ENCODE assay signal across 26 cellular contexts in genomic region chr3:24249523-24249922, GRCh38.
"Had no signal": no experiment of that assay in that cellular context is flagged by ENCODE, and none has a peak within 500 bp of the region (broad histone marks: within the 10 kb centered on the region; RNA-seq: fewer than 3 reads in every experiment).

No MANE protein-coding gene starts in this region.

- H3K27ac ChIP-seq: neutrophil, pancreas, psoas muscle, right lobe of liver, sigmoid colon, stomach, thyroid gland, tibial nerve, upper lobe of left lung, vagina had no signal

- ATAC-seq: natural killer cell treated with Interleukin-12 subunit alpha and Interleukin-12 subunit beta and Interleukin-15 and Interleukin-18, amount 100 ng/mL, for 72 hours; pancreas; psoas muscle; right cardiac atrium; right lobe of liver; stimulated activated effector memory CD8-positive, alpha-beta T cell treated with anti-CD3 and anti-CD28 coated beads, Interleukin-12 subunit alpha, Interleukin-12 subunit beta, amount 100 ng/mL, for 72 hours; stimulated activated naive B cell treated with anti-CD40 and anti-IgM and Interleukin-4, amounts not matched to agents 10 μg/mL and 1 μg/mL and 100 μg/mL, for 72 hours had no signal

- H3K4me3 ChIP-seq: pancreas, psoas muscle, right lobe of liver, sigmoid colon, stomach, thoracic aorta, thyroid gland, tibial nerve, upper lobe of left lung, vagina had no signal

- H3K27ac Mint-ChIP-seq: natural killer cell treated with Interleukin-12 subunit alpha and Interleukin-12 subunit beta and Interleukin-15 and Interleukin-18, amount 100 ng/mL, for 72 hours; nephron progenitor cell; stimulated activated effector memory CD8-positive, alpha-beta T cell treated with anti-CD3 and anti-CD28 coated beads, Interleukin-12 subunit alpha, Interleukin-12 subunit beta, amount 100 ng/mL, for 72 hours; stimulated activated naive B cell treated with anti-CD40 and anti-IgM and Interleukin-4, amounts not matched to agents 10 μg/mL and 1 μg/mL and 100 μg/mL, for 72 hours; stimulated activated naive CD8-positive, alpha-beta T cell treated with anti-CD3 and anti-CD28 coated beads, Interleukin-15, Interleukin-2, amounts not matched to agents 100 ng/mL and 50 ng/mL, for 24 hours had no signal

- DNase-seq: nephron progenitor cell; nucleus accumbens; pancreas; psoas muscle; right cardiac atrium; right lobe of liver; sigmoid colon; small intestine; stimulated activated CD4-positive, alpha-beta T cell treated with anti-CD3 and anti-CD28 coated beads, Interleukin-15, amount 100 ng/mL, for 24 hours; stimulated activated CD4-positive, alpha-beta T cell treated with anti-CD3 and anti-CD28 coated beads, Interleukin-2, amount 100 ng/mL, for 24 hours; stimulated activated CD4-positive, alpha-beta T cell treated with anti-CD3 and anti-CD28 coated beads, Interleukin-2, amount 100 ng/mL, for 48 hours; stimulated activated CD4-positive, alpha-beta T cell treated with anti-CD3 and anti-CD28 coated beads, Interleukin-4, amount 100 ng/mL, for 24 hours; stimulated activated naive B cell treated with anti-CD40 and anti-IgM and Interleukin-4, amounts not matched to agents 10 μg/mL and 1 μg/mL and 100 μg/mL, for 72 hours; stimulated activated naive CD4-positive, alpha-beta T cell treated with Interleukin-2 at 50 U/mL for 16 hours; stomach; thyroid gland; trophoblast cell; upper lobe of left lung had no signal

- H3K36me3 Mint-ChIP-seq: natural killer cell treated with Interleukin-12 subunit alpha and Interleukin-12 subunit beta and Interleukin-15 and Interleukin-18, amount 100 ng/mL, for 72 hours; stimulated activated effector memory CD8-positive, alpha-beta T cell treated with anti-CD3 and anti-CD28 coated beads, Interleukin-12 subunit alpha, Interleukin-12 subunit beta, amount 100 ng/mL, for 72 hours had no signal

- H3K9me3 ChIP-seq: neutrophil, pancreas, psoas muscle, right lobe of liver, sigmoid colon, stomach, thoracic aorta, thyroid gland, tibial nerve, upper lobe of left lung, vagina had no signal

- H3K36me3 ChIP-seq: neutrophil, pancreas, right lobe of liver, sigmoid colon, stomach, thoracic aorta, thyroid gland, tibial nerve, upper lobe of left lung, vagina had no signal

- H3K4me1 Mint-ChIP-seq: nephron progenitor cell; stimulated activated effector memory CD8-positive, alpha-beta T cell treated with anti-CD3 and anti-CD28 coated beads, Interleukin-12 subunit alpha, Interleukin-12 subunit beta, amount 100 ng/mL, for 72 hours; stimulated activated naive B cell treated with anti-CD40 and anti-IgM and Interleukin-4, amounts not matched to agents 10 μg/mL and 1 μg/mL and 100 μg/mL, for 72 hours had no signal

- H3K27me3 Mint-ChIP-seq: stimulated activated naive B cell treated with anti-CD40 and anti-IgM and Interleukin-4, amounts not matched to agents 10 μg/mL and 1 μg/mL and 100 μg/mL, for 72 hours had no signal

- H3K27me3 ChIP-seq: neutrophil, pancreas, right lobe of liver, sigmoid colon, stomach, thyroid gland, tibial nerve, upper lobe of left lung, vagina had no signal

- H3K9me3 Mint-ChIP-seq: natural killer cell treated with Interleukin-12 subunit alpha and Interleukin-12 subunit beta and Interleukin-15 and Interleukin-18, amount 100 ng/mL, for 72 hours; nephron progenitor cell; stimulated activated effector memory CD8-positive, alpha-beta T cell treated with anti-CD3 and anti-CD28 coated beads, Interleukin-12 subunit alpha, Interleukin-12 subunit beta, amount 100 ng/mL, for 72 hours; stimulated activated naive B cell treated with anti-CD40 and anti-IgM and Interleukin-4, amounts not matched to agents 10 μg/mL and 1 μg/mL and 100 μg/mL, for 72 hours; stimulated activated naive CD8-positive, alpha-beta T cell treated with anti-CD3 and anti-CD28 coated beads, Interleukin-15, Interleukin-2, amounts not matched to agents 100 ng/mL and 50 ng/mL, for 24 hours had no signal

- H3K4me3 Mint-ChIP-seq: natural killer cell treated with Interleukin-12 subunit alpha and Interleukin-12 subunit beta and Interleukin-15 and Interleukin-18, amount 100 ng/mL, for 72 hours; nephron progenitor cell; neural crest cell; stimulated activated effector memory CD8-positive, alpha-beta T cell treated with anti-CD3 and anti-CD28 coated beads, Interleukin-12 subunit alpha, Interleukin-12 subunit beta, amount 100 ng/mL, for 72 hours; stimulated activated naive B cell treated with anti-CD40 and anti-IgM and Interleukin-4, amounts not matched to agents 10 μg/mL and 1 μg/mL and 100 μg/mL, for 72 hours; stimulated activated naive CD8-positive, alpha-beta T cell treated with anti-CD3 and anti-CD28 coated beads, Interleukin-15, Interleukin-2, amounts not matched to agents 100 ng/mL and 50 ng/mL, for 24 hours had no signal

- H3K4me1 ChIP-seq: pancreas, psoas muscle, thyroid gland, tibial nerve, upper lobe of left lung, vagina had no signal
